In genomic region chr7:137992738-137993394, GRCh38 we compare ENCODE assay signal across 1 cellular context.
TF ChIP-seq lines count a peak whose summit lies in the region.

No MANE protein-coding gene starts in this region.

TF ChIP-seq in GM12878, 131 proteins besides CTCF, POLR2A, EP300 and RAD21 (continued from another document and continues in another):
- TF ChIP-seq ZBTB4 (CRISPR knock-in tag; IDR thresholded peaks at IDR 0.05) (no peak), NBN (IDR thresholded peaks at IDR 0.05) (peak; percentile 54; the same call in 1 of the 2 replicates), STAT1 (conservative IDR thresholded peaks at IDR 0.05) (no peak), GABPA (IDR thresholded peaks at IDR 0.05; ENCODE audit: low read depth) (no peak), PRDM15 (CRISPR knock-in tag; IDR thresholded peaks at IDR 0.05) (no peak), SMAD5 (IDR thresholded peaks at IDR 0.05; ENCODE audit: low read depth) (no peak), TAF1 (IDR thresholded peaks at IDR 0.05; ENCODE audit: borderline replicate concordance, low read depth, low read length) (no peak), ZNF274 (IDR thresholded peaks at IDR 0.05; ENCODE audit: insufficient read depth, insufficient read length) (no peak), DPF2 (IDR thresholded peaks at IDR 0.05) (no peak), PAX8 (IDR thresholded peaks at IDR 0.05) (0 out of 2 replicates have a peak, but pooled peaks have one; percentile 45), NKRF (conservative IDR thresholded peaks at IDR 0.05) (no peak), SREBF1 (IDR thresholded peaks at IDR 0.05; ENCODE audit: low read length) (no peak), SP1 (IDR thresholded peaks at IDR 0.05; ENCODE audit: low read depth, low read length) (peak; percentile 52), POLR2AphosphoS5 (IDR thresholded peaks at IDR 0.05; ENCODE audit: low read length) (no peak), NRF1 (conservative IDR thresholded peaks at IDR 0.05; ENCODE audit: low read depth, low read length) (no peak), MEF2B (IDR thresholded peaks at IDR 0.05; ENCODE audit: partially characterized antibody, poor library complexity, severe bottlenecking) (peak; percentile 49), ASH2L (IDR thresholded peaks at IDR 0.05; ENCODE audit: borderline replicate concordance, low read depth) (no peak), MYC (IDR thresholded peaks at IDR 0.05; ENCODE audit: insufficient read depth, insufficient read length, insufficient replicate concordance, low read length, severe bottlenecking) (no peak), HCFC1 (IDR thresholded peaks at IDR 0.05; ENCODE audit: low read length) (no peak), ZNF622 (IDR thresholded peaks at IDR 0.05) (no peak), ZBTB33 (IDR thresholded peaks at IDR 0.05) (no peak), SUPT20H (IDR thresholded peaks at IDR 0.05; ENCODE audit: borderline replicate concordance, control insufficient read depth, low read depth, low read length) (no peak), E2F4 (IDR thresholded peaks at IDR 0.05; ENCODE audit: low read depth, low read length) (no peak), KDM1A (IDR thresholded peaks at IDR 0.05; ENCODE audit: borderline replicate concordance) (no peak), CBX5 (IDR thresholded peaks at IDR 0.05; ENCODE audit: low read depth) (0 out of 2 replicates have a peak, but pooled peaks have one; percentile 27), RELB (IDR thresholded peaks at IDR 0.05; ENCODE audit: low read depth) (peak; percentile 84), EED (IDR thresholded peaks at IDR 0.05; ENCODE audit: low read depth) (peak; percentile 78), LARP7 (IDR thresholded peaks at IDR 0.05) (no peak), ETV6 (conservative IDR thresholded peaks at IDR 0.05 in 1 of 2, IDR thresholded peaks at IDR 0.05 in 1 of 2; ENCODE audit: borderline replicate concordance in 1 of 2, low read depth in 1 of 2) (0 out of 4 replicates have a peak, but pooled peaks of 1 of the 2 experiments have one; percentile 54), PAX5 (IDR thresholded peaks at IDR 0.05; ENCODE audit: borderline replicate concordance, low read depth, low read length) (peak; percentile 63; the same call in 1 of the 2 replicates), BHLHE40 (IDR thresholded peaks at IDR 0.05; ENCODE audit: borderline replicate concordance in 1 of 2, low read depth in 2 of 2, low read length in 1 of 2) (0 out of 4 replicates have a peak, but pooled peaks of 1 of the 2 experiments have one; percentile 19), ZSCAN29 (IDR thresholded peaks at IDR 0.05) (no peak), RBBP5 (conservative IDR thresholded peaks at IDR 0.05) (no peak), IKZF2 (IDR thresholded peaks at IDR 0.05) (peak; percentile 48 to 56), USF1 (IDR thresholded peaks at IDR 0.05; ENCODE audit: borderline replicate concordance, extremely low read length, insufficient read depth, low read depth, low read length) (no peak), SIN3A (IDR thresholded peaks at IDR 0.05; ENCODE audit: low read depth, low read length) (no peak; the same call in 1 of the 2 replicates), RUNX3 (IDR thresholded peaks at IDR 0.05; ENCODE audit: low read length) (peak; percentile 71), ZNF24 (IDR thresholded peaks at IDR 0.05) (no peak), YBX1 (IDR thresholded peaks at IDR 0.05) (no peak), KLF5 (IDR thresholded peaks at IDR 0.05; ENCODE audit: partially characterized antibody) (no peak), MTA2 (IDR thresholded peaks at IDR 0.05; ENCODE audit: low read depth) (no peak), SPI1 (IDR thresholded peaks at IDR 0.05; ENCODE audit: borderline replicate concordance, insufficient read depth, low read depth, low read length) (no peak), SKIL (IDR thresholded peaks at IDR 0.05; ENCODE audit: low read depth, poor library complexity, severe bottlenecking) (peak; percentile 43), RFX5 (IDR thresholded peaks at IDR 0.05; ENCODE audit: low read depth, low read length) (no peak), FOS (IDR thresholded peaks at IDR 0.05; ENCODE audit: borderline replicate concordance, extremely low read depth, insufficient read length) (no peak), CREM (IDR thresholded peaks at IDR 0.05; ENCODE audit: low read depth) (peak; percentile 58; the same call in 1 of the 2 replicates), HDAC2 (IDR thresholded peaks at IDR 0.05) (no peak), RELA (IDR thresholded peaks at IDR 0.05; ENCODE audit: borderline replicate concordance, partially characterized antibody) (no peak), IRF4 (IDR thresholded peaks at IDR 0.05; ENCODE audit: low read depth, low read length) (no peak), TCF7 (IDR thresholded peaks at IDR 0.05; ENCODE audit: borderline replicate concordance) (peak; percentile 56; the same call in 1 of the 2 replicates)
